Comparison of ENCODE assay signal across 37 cellular contexts in the genomic region with DNA sequence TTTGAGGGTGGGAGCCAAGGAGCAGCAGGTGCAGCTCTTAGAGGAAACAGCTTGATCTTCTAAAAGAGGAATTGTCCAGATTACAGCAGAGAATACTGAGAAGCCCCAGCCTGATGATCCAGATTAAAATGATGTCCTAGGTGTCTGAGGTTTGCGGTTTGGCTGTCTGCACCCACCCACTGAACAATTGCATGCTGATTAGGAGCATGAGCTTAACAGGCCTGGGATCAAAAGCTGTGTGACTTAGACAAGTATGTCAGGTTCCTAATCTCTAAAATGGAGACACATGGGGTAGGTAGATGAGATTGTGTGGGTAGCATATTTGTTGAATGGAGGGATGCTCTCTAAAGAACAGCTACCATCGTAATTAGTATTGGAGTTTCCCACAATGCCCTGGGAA.
"Had no signal": no experiment of that assay in that cellular context is flagged by ENCODE, and none has a peak within 500 bp of the region (broad histone marks: within the 10 kb centered on the region; RNA-seq: fewer than 3 reads in every experiment).

No MANE protein-coding gene starts in this region.

- H3K9me3 Mint-ChIP-seq: activated CD4-positive, alpha-beta T cell treated with anti-CD3 and anti-CD28 coated beads, Interleukin-2, amount 10 ng/mL, durations not matched to agents 7 days and 5 days; T-helper 1 cell treated with Interleukin-12 subunit alpha and Interleukin-12 subunit beta and Interleukin-4 antibody, amounts not matched to agents 30 μg/mL and 1 μg/mL, for 36 hours; T-helper 2 cell treated with Interferon-gamma antibody and Interleukin-4, amounts not matched to agents 5 μg/mL and 100 μg/mL, for 36 hours had no signal

- H3K27me3 ChIP-seq: body of pancreas, brain microvascular endothelial cell, breast epithelium had no signal

- H3K27ac Mint-ChIP-seq: activated CD4-positive, alpha-beta memory T cell treated with anti-CD3 and anti-CD28 coated beads, Interleukin-2, amount 10 ng/mL, durations not matched to agents 7 days and 5 days; activated CD4-positive, alpha-beta T cell treated with anti-CD3 and anti-CD28 coated beads for 36 hours; activated CD4-positive, alpha-beta T cell treated with anti-CD3 and anti-CD28 coated beads, Interleukin-2, amount 10 ng/mL, durations not matched to agents 7 days and 5 days; activated CD8-positive, alpha-beta memory T cell treated with anti-CD3 and anti-CD28 coated beads, Interleukin-2, amount 10 ng/mL, durations not matched to agents 7 days and 5 days; activated CD8-positive, alpha-beta T cell treated with anti-CD3 and anti-CD28 coated beads, Interleukin-2, amount 10 ng/mL, durations not matched to agents 7 days and 5 days; activated naive CD4-positive, alpha-beta T cell treated with anti-CD3 and anti-CD28 coated beads for 36 hours; activated naive CD4-positive, alpha-beta T cell treated with anti-CD3 and anti-CD28 coated beads, Interleukin-2, amount 50 U/mL, for 72 hours; activated naive CD8-positive, alpha-beta T cell treated with anti-CD3 and anti-CD28 coated beads for 36 hours; activated T-cell treated with anti-CD3 and anti-CD28 coated beads, Interleukin-2, amount 50 U/mL, for 24 hours; T-helper 1 cell treated with Interleukin-12 subunit alpha and Interleukin-12 subunit beta and Interleukin-4 antibody, amounts not matched to agents 30 μg/mL and 1 μg/mL, for 36 hours; T-helper 2 cell treated with Interferon-gamma antibody and Interleukin-4, amounts not matched to agents 5 μg/mL and 100 μg/mL, for 36 hours; WTC11 had no signal

- H3K36me3 ChIP-seq: adrenal gland, brain microvascular endothelial cell, breast epithelium had no signal

- H3K27me3 Mint-ChIP-seq: activated CD4-positive, alpha-beta memory T cell treated with anti-CD3 and anti-CD28 coated beads, Interleukin-2, amount 10 ng/mL, durations not matched to agents 7 days and 5 days; activated CD4-positive, alpha-beta T cell treated with anti-CD3 and anti-CD28 coated beads for 36 hours; activated CD4-positive, alpha-beta T cell treated with anti-CD3 and anti-CD28 coated beads, Interleukin-2, amount 10 ng/mL, durations not matched to agents 7 days and 5 days; activated CD8-positive, alpha-beta memory T cell treated with anti-CD3 and anti-CD28 coated beads, Interleukin-2, amount 10 ng/mL, durations not matched to agents 7 days and 5 days; activated T-cell treated with anti-CD3 and anti-CD28 coated beads, Interleukin-2, amount 50 U/mL, for 24 hours had no signal

- H3K4me1 Mint-ChIP-seq: activated CD4-positive, alpha-beta memory T cell treated with anti-CD3 and anti-CD28 coated beads, Interleukin-2, amount 10 ng/mL, durations not matched to agents 7 days and 5 days; activated CD4-positive, alpha-beta T cell treated with anti-CD3 and anti-CD28 coated beads for 36 hours; activated CD4-positive, alpha-beta T cell treated with anti-CD3 and anti-CD28 coated beads, Interleukin-2, amount 10 ng/mL, durations not matched to agents 7 days and 5 days; activated CD8-positive, alpha-beta memory T cell treated with anti-CD3 and anti-CD28 coated beads, Interleukin-2, amount 10 ng/mL, durations not matched to agents 7 days and 5 days; activated naive CD8-positive, alpha-beta T cell treated with anti-CD3 and anti-CD28 coated beads for 36 hours; WTC11 had no signal

- H3K4me3 Mint-ChIP-seq: activated CD4-positive, alpha-beta memory T cell treated with anti-CD3 and anti-CD28 coated beads, Interleukin-2, amount 10 ng/mL, durations not matched to agents 7 days and 5 days; activated CD4-positive, alpha-beta T cell treated with anti-CD3 and anti-CD28 coated beads for 36 hours; activated CD4-positive, alpha-beta T cell treated with anti-CD3 and anti-CD28 coated beads, Interleukin-2, amount 10 ng/mL, durations not matched to agents 7 days and 5 days; activated CD8-positive, alpha-beta memory T cell treated with anti-CD3 and anti-CD28 coated beads, Interleukin-2, amount 10 ng/mL, durations not matched to agents 7 days and 5 days; activated CD8-positive, alpha-beta T cell treated with anti-CD3 and anti-CD28 coated beads, Interleukin-2, amount 10 ng/mL, durations not matched to agents 7 days and 5 days; activated naive CD4-positive, alpha-beta T cell treated with anti-CD3 and anti-CD28 coated beads for 36 hours; activated naive CD8-positive, alpha-beta T cell treated with anti-CD3 and anti-CD28 coated beads for 36 hours; activated T-cell treated with anti-CD3 and anti-CD28 coated beads, Interleukin-2, amount 50 U/mL, for 24 hours; T-helper 1 cell treated with Interleukin-12 subunit alpha and Interleukin-12 subunit beta and Interleukin-4 antibody, amounts not matched to agents 30 μg/mL and 1 μg/mL, for 36 hours; T-helper 2 cell treated with Interferon-gamma antibody and Interleukin-4, amounts not matched to agents 5 μg/mL and 100 μg/mL, for 36 hours; WTC11 had no signal

- H3K9me3 ChIP-seq: adrenal gland had no signal

- H3K36me3 Mint-ChIP-seq: activated CD8-positive, alpha-beta memory T cell treated with anti-CD3 and anti-CD28 coated beads, Interleukin-2, amount 10 ng/mL, durations not matched to agents 7 days and 5 days; activated naive CD4-positive, alpha-beta T cell treated with anti-CD3 and anti-CD28 coated beads, Interleukin-2, amount 50 U/mL, for 72 hours; activated naive CD8-positive, alpha-beta T cell treated with anti-CD3 and anti-CD28 coated beads for 36 hours; WTC11 had no signal

- H3K4me1 ChIP-seq: adrenal gland, body of pancreas, breast epithelium had no signal

- FAIRE-seq: astrocyte, TTC549 had no signal

- H3K4me3 ChIP-seq: adrenal gland, body of pancreas, breast epithelium had no signal

- DNase-seq: activated CD4-positive, alpha-beta memory T cell treated with anti-CD3 and anti-CD28 coated beads, Interleukin-2, amount 10 ng/mL, durations not matched to agents 7 days and 5 days; activated CD4-positive, alpha-beta T cell treated with anti-CD3 and anti-CD28 coated beads for 1 hour; activated CD4-positive, alpha-beta T cell treated with anti-CD3 and anti-CD28 coated beads for 36 hours; activated CD4-positive, alpha-beta T cell treated with anti-CD3 and anti-CD28 coated beads for 48 hours; activated CD4-positive, alpha-beta T cell treated with anti-CD3 and anti-CD28 coated beads, Interleukin-2, amount 10 ng/mL, durations not matched to agents 7 days and 5 days; activated CD4-positive, alpha-beta T cell treated with anti-CD3 and anti-CD28 coated beads, Interleukin-2, amount 50 U/mL, for 48 hours; activated CD4-positive, CD25-positive, alpha-beta regulatory T cell; activated CD8-positive, alpha-beta memory T cell treated with anti-CD3 and anti-CD28 coated beads for 24 hours; activated CD8-positive, alpha-beta memory T cell treated with anti-CD3 and anti-CD28 coated beads, Interleukin-2, amount 10 ng/mL, durations not matched to agents 7 days and 5 days; activated CD8-positive, alpha-beta memory T cell treated with anti-CD3 and anti-CD28 coated beads, Interleukin-2, amount 50 U/mL, for 48 hours; activated CD8-positive, alpha-beta T cell treated with anti-CD3 and anti-CD28 coated beads, Interleukin-2, amount 10 ng/mL, durations not matched to agents 7 days and 5 days; activated effector memory CD4-positive, alpha-beta T cell treated with anti-CD3 and anti-CD28 coated beads, Interleukin-2, amount 50 U/mL, for 16 hours; activated gamma-delta T cell treated with Interleukin-2 at 50 U/mL for 16 hours; activated naive CD4-positive, alpha-beta T cell; activated naive CD4-positive, alpha-beta T cell treated with anti-CD3 and anti-CD28 coated beads for 36 hours; activated naive CD4-positive, alpha-beta T cell treated with anti-CD3 and anti-CD28 coated beads, Interleukin-2, amount 50 U/mL, for 16 hours; activated naive CD8-positive, alpha-beta T cell treated with anti-CD3 and anti-CD28 coated beads for 36 hours; activated T-cell treated with anti-CD3 and anti-CD28 coated beads, Interleukin-2, amount 50 U/mL, for 24 hours; activated T-cell treated with anti-CD3 and anti-CD28 coated beads, Interleukin-2, amount 50 U/mL, for 48 hours; adrenal gland; amniotic stem cell; aorta; body of pancreas; brain microvascular endothelial cell; central memory CD4-positive, alpha-beta T cell; T-helper 1 cell; T-helper 2 cell; T-helper 9 cell had no signal

- ATAC-seq: activated CD4-positive, alpha-beta T cell treated with anti-CD3 and anti-CD28 coated beads for 36 hours; activated CD4-positive, CD25-positive, alpha-beta regulatory T cell treated with anti-CD3 and anti-CD28 coated beads, Interleukin-2, amount 50 U/mL, for 24 hours; activated CD8-positive, alpha-beta memory T cell treated with anti-CD3 and anti-CD28 coated beads, Interleukin-2, amount 10 ng/mL, durations not matched to agents 7 days and 5 days; activated CD8-positive, alpha-beta T cell treated with anti-CD3 and anti-CD28 coated beads, Interleukin-2, amount 10 ng/mL, durations not matched to agents 7 days and 5 days; activated naive CD4-positive, alpha-beta T cell treated with anti-CD3 and anti-CD28 coated beads, Interleukin-2, amount 50 U/mL, for 72 hours; body of pancreas; WTC11 had no signal

- H3K27ac ChIP-seq: adrenal gland, body of pancreas, brain microvascular endothelial cell, breast epithelium, VCaP had no signal
